In genomic region chr1:112466078-112466660, GRCh38 we compare ENCODE assay signal across 8 cellular contexts. TPM values are rescaled to one million over a fixed set of nuclear protein-coding genes. Genes with fewer than 3 reads are reported as not detected.
A peak's percentile ranks its signal among the peaks of the same experiment; 100 is the strongest.
DNase-seq lines count a peak whose midpoint lies in the region; ATAC-seq and TF ChIP-seq lines count a peak whose summit lies in the region.

No MANE protein-coding gene starts in this region.

- H2AFZ ChIP-seq in smooth muscle cell (ENCODE audit: low read depth): no peak overlapping the region

- in situ Hi-C loops in T47D (cut with HindIII; ENCODE audit: low pct_unique_long_range_greater_than_20kb, low sequenced_read_pairs): no loop called here

- no peaks in the 10 kb centered on the region for H3K79me2 ChIP-seq in smooth muscle cell (ENCODE audit: low read depth)

- H3K9ac ChIP-seq in smooth muscle cell (ENCODE audit: low read depth): peak overlapping the region; percentile 59

- H3K4me1 ChIP-seq in smooth muscle cell (ENCODE audit: low read depth): peaks cover 12% of the 10 kb centered on the region

- peak; percentile 88 for TF ChIP-seq CTCF in AG04449 (IDR thresholded peaks at IDR 0.05; ENCODE audit: insufficient read depth, low read length, missing control alignments)
- peak; percentile 86 for TF ChIP-seq CTCF in VCaP (conservative IDR thresholded peaks at IDR 0.05)
- TF ChIP-seq CTCF in smooth muscle cell (IDR thresholded peaks at IDR 0.05; ENCODE audit: borderline replicate concordance, insufficient read depth, poor library complexity, severe bottlenecking): peak; percentile 76

- H3K27me3 ChIP-seq in smooth muscle cell (ENCODE audit: low read depth): no peaks in the 10 kb centered on the region

- CTCF ChIA-PET in AG04449 (lab: Yijun Ruan, JAX): interaction anchor here (0.6 to 15.3 kb wide), 37 partner anchors 9 to 256 kb away, joined by 3 to 250 read pairs (median 4); partner anchors contain the start of gene CTTNBP2NL

- ATAC-seq in GM18868 (IDR thresholded peaks at IDR 0.05; ENCODE audit: unreplicated experiment): peak; percentile 90
- peak; percentile 69 for ATAC-seq in HG03103 (IDR thresholded peaks at IDR 0.05; ENCODE audit: low read depth, unreplicated experiment)

- DNase-seq in AG04449 (ENCODE audit: low read depth, low spot score): peak; percentile 74
- DNase-seq in NCI-H2171 (lab: John Stamatoyannopoulos, UW): peak; percentile 73
- peak; percentile 13 to 87 for DNase-seq in T47D (ENCODE audit: low read depth in 1 of 2, low spot score in 1 of 2)
- peak; percentile 91 for DNase-seq in iPS-NIHi11 (ENCODE audit: low spot score)
- peak; percentile 78 for DNase-seq in smooth muscle cell (lab: John Stamatoyannopoulos, UW; ENCODE audit: unreplicated experiment)

- H3K27ac ChIP-seq in VCaP (peak overlapping the region; percentile 99), smooth muscle cell (ENCODE audit: low read depth) (peak overlapping the region; percentile 65)

- H3K4me3 ChIP-seq in AG04449 (ENCODE audit: low read depth, low read length) (peak overlapping the region; percentile 46), smooth muscle cell (peak overlapping the region; percentile 46)

- no peaks in the 10 kb centered on the region for H4K20me1 ChIP-seq in smooth muscle cell (ENCODE audit: low read depth)

- POLR2A ChIA-PET in AG04449 (lab: Yijun Ruan, JAX): interaction anchor here (0.6 to 2.1 kb wide), 3 partner anchors 18 to 170 kb away, joined by 3 to 9 read pairs (median 3); no protein-coding TSS in a partner anchor

- no peaks in the 10 kb centered on the region for H3K9me3 ChIP-seq in smooth muscle cell (replicated peaks; ENCODE audit: low read depth)

- H3K4me2 ChIP-seq in smooth muscle cell: peak overlapping the region; percentile 83

- peaks cover 16% of the 10 kb centered on the region for H3F3A ChIP-seq in smooth muscle cell (ENCODE audit: low read depth)

- no peaks in the 10 kb centered on the region for H3K36me3 ChIP-seq in smooth muscle cell (ENCODE audit: low read depth)

- WGBS in smooth muscle cell (ENCODE audit: low lambda C conversion rate): 5% methylated on average over 31 of the region's 31 CpGs

RNA-seq across cellular contexts. Expression of gene WNT2B, which starts 42.6 kb away (rescaled TPM):
- 1.8 and 3.5 TPM in 2 replicates for total RNA-seq in smooth muscle cell
- polyA plus RNA-seq in smooth muscle cell: 0.41 and 1.3 TPM in 2 replicates

Comparison
In these comparisons a context has a peak if more than half of its experiments do, and no peak if none do; other contexts are left out.
1. Peak in every context shown above with its lines: DNase-seq, ATAC-seq, H3K4me3 ChIP-seq and H3K27ac ChIP-seq.